ENCODE assay signal across 39 cellular contexts in genomic region chr5:170431571-170431970, GRCh38. TPM values are rescaled to one million over a fixed set of nuclear protein-coding genes. Genes with fewer than 3 reads are reported as not detected.
"Had no signal": no experiment of that assay in that cellular context is flagged by ENCODE, and none has a peak within 500 bp of the region (broad histone marks: within the 10 kb centered on the region; RNA-seq: fewer than 3 reads in every experiment).

No MANE protein-coding gene starts in this region.

- FAIRE-seq: astrocyte, TTC549 had no signal

- H3K36me3 Mint-ChIP-seq: activated CD8-positive, alpha-beta memory T cell treated with anti-CD3 and anti-CD28 coated beads, Interleukin-2, amount 10 ng/mL, durations not matched to agents 7 days and 5 days; activated naive CD4-positive, alpha-beta T cell treated with anti-CD3 and anti-CD28 coated beads, Interleukin-2, amount 50 U/mL, for 72 hours; activated naive CD8-positive, alpha-beta T cell treated with anti-CD3 and anti-CD28 coated beads for 36 hours; T-cell had no signal

- H3K36me3 ChIP-seq: adrenal gland, brain microvascular endothelial cell, breast epithelium, WERI-Rb-1 had no signal

- DNase-seq: activated CD4-positive, alpha-beta memory T cell treated with anti-CD3 and anti-CD28 coated beads, Interleukin-2, amount 10 ng/mL, durations not matched to agents 7 days and 5 days; activated CD4-positive, alpha-beta T cell treated with anti-CD3 and anti-CD28 coated beads for 1 hour; activated CD4-positive, alpha-beta T cell treated with anti-CD3 and anti-CD28 coated beads for 36 hours; activated CD4-positive, alpha-beta T cell treated with anti-CD3 and anti-CD28 coated beads for 48 hours; activated CD4-positive, alpha-beta T cell treated with anti-CD3 and anti-CD28 coated beads, Interleukin-2, amount 10 ng/mL, durations not matched to agents 7 days and 5 days; activated CD4-positive, alpha-beta T cell treated with anti-CD3 and anti-CD28 coated beads, Interleukin-2, amount 50 U/mL, for 48 hours; activated CD4-positive, CD25-positive, alpha-beta regulatory T cell; activated CD8-positive, alpha-beta memory T cell treated with anti-CD3 and anti-CD28 coated beads for 24 hours; activated CD8-positive, alpha-beta memory T cell treated with anti-CD3 and anti-CD28 coated beads, Interleukin-2, amount 10 ng/mL, durations not matched to agents 7 days and 5 days; activated CD8-positive, alpha-beta memory T cell treated with anti-CD3 and anti-CD28 coated beads, Interleukin-2, amount 50 U/mL, for 48 hours; activated CD8-positive, alpha-beta T cell treated with anti-CD3 and anti-CD28 coated beads, Interleukin-2, amount 10 ng/mL, durations not matched to agents 7 days and 5 days; activated effector memory CD4-positive, alpha-beta T cell treated with anti-CD3 and anti-CD28 coated beads, Interleukin-2, amount 50 U/mL, for 16 hours; activated gamma-delta T cell treated with Interleukin-2 at 50 U/mL for 16 hours; activated naive CD4-positive, alpha-beta T cell; activated naive CD4-positive, alpha-beta T cell treated with anti-CD3 and anti-CD28 coated beads for 36 hours; activated naive CD4-positive, alpha-beta T cell treated with anti-CD3 and anti-CD28 coated beads, Interleukin-2, amount 50 U/mL, for 16 hours; activated naive CD8-positive, alpha-beta T cell treated with anti-CD3 and anti-CD28 coated beads for 36 hours; activated T-cell treated with anti-CD3 and anti-CD28 coated beads, Interleukin-2, amount 50 U/mL, for 24 hours; activated T-cell treated with anti-CD3 and anti-CD28 coated beads, Interleukin-2, amount 50 U/mL, for 48 hours; adrenal gland; amniotic stem cell; aorta; body of pancreas; brain microvascular endothelial cell; caudate nucleus; cerebellar nuclear complex; T-cell; T-helper 2 cell; T-helper 9 cell; WERI-Rb-1 had no signal

- H3K9me3 Mint-ChIP-seq: activated CD4-positive, alpha-beta memory T cell treated with anti-CD3 and anti-CD28 coated beads, Interleukin-2, amount 10 ng/mL, durations not matched to agents 7 days and 5 days; activated CD4-positive, alpha-beta T cell treated with anti-CD3 and anti-CD28 coated beads, Interleukin-2, amount 10 ng/mL, durations not matched to agents 7 days and 5 days; activated naive CD4-positive, alpha-beta T cell treated with anti-CD3 and anti-CD28 coated beads, Interleukin-2, amount 50 U/mL, for 72 hours; activated naive CD8-positive, alpha-beta T cell treated with anti-CD3 and anti-CD28 coated beads for 36 hours; activated T-cell treated with anti-CD3 and anti-CD28 coated beads, Interleukin-2, amount 50 U/mL, for 24 hours; central memory CD8-positive, alpha-beta T cell; T-helper 2 cell treated with Interferon-gamma antibody and Interleukin-4, amounts not matched to agents 5 μg/mL and 100 μg/mL, for 36 hours had no signal

- H3K27ac ChIP-seq: adrenal gland, body of pancreas, brain microvascular endothelial cell, breast epithelium, WERI-Rb-1 had no signal

- H3K27ac Mint-ChIP-seq: activated CD4-positive, alpha-beta memory T cell treated with anti-CD3 and anti-CD28 coated beads, Interleukin-2, amount 10 ng/mL, durations not matched to agents 7 days and 5 days; activated CD4-positive, alpha-beta T cell treated with anti-CD3 and anti-CD28 coated beads for 36 hours; activated CD4-positive, alpha-beta T cell treated with anti-CD3 and anti-CD28 coated beads, Interleukin-2, amount 10 ng/mL, durations not matched to agents 7 days and 5 days; activated CD8-positive, alpha-beta memory T cell treated with anti-CD3 and anti-CD28 coated beads, Interleukin-2, amount 10 ng/mL, durations not matched to agents 7 days and 5 days; activated CD8-positive, alpha-beta T cell treated with anti-CD3 and anti-CD28 coated beads, Interleukin-2, amount 10 ng/mL, durations not matched to agents 7 days and 5 days; activated naive CD4-positive, alpha-beta T cell treated with anti-CD3 and anti-CD28 coated beads for 36 hours; activated naive CD4-positive, alpha-beta T cell treated with anti-CD3 and anti-CD28 coated beads, Interleukin-2, amount 50 U/mL, for 72 hours; activated naive CD8-positive, alpha-beta T cell treated with anti-CD3 and anti-CD28 coated beads for 36 hours; activated T-cell treated with anti-CD3 and anti-CD28 coated beads, Interleukin-2, amount 50 U/mL, for 24 hours; T-cell; T-helper 2 cell treated with Interferon-gamma antibody and Interleukin-4, amounts not matched to agents 5 μg/mL and 100 μg/mL, for 36 hours; WTC11 had no signal

- ATAC-seq: activated CD4-positive, alpha-beta T cell treated with anti-CD3 and anti-CD28 coated beads for 36 hours; activated CD4-positive, CD25-positive, alpha-beta regulatory T cell treated with anti-CD3 and anti-CD28 coated beads, Interleukin-2, amount 50 U/mL, for 24 hours; activated CD8-positive, alpha-beta memory T cell treated with anti-CD3 and anti-CD28 coated beads, Interleukin-2, amount 10 ng/mL, durations not matched to agents 7 days and 5 days; activated CD8-positive, alpha-beta T cell treated with anti-CD3 and anti-CD28 coated beads, Interleukin-2, amount 10 ng/mL, durations not matched to agents 7 days and 5 days; activated naive CD4-positive, alpha-beta T cell treated with anti-CD3 and anti-CD28 coated beads, Interleukin-2, amount 50 U/mL, for 72 hours; body of pancreas; T-cell; WTC11 had no signal

- H3K4me3 ChIP-seq: adrenal gland, body of pancreas, breast epithelium had no signal

- H3K4me1 Mint-ChIP-seq: activated CD4-positive, alpha-beta memory T cell treated with anti-CD3 and anti-CD28 coated beads, Interleukin-2, amount 10 ng/mL, durations not matched to agents 7 days and 5 days; activated CD4-positive, alpha-beta T cell treated with anti-CD3 and anti-CD28 coated beads for 36 hours; activated CD4-positive, alpha-beta T cell treated with anti-CD3 and anti-CD28 coated beads, Interleukin-2, amount 10 ng/mL, durations not matched to agents 7 days and 5 days; activated CD8-positive, alpha-beta memory T cell treated with anti-CD3 and anti-CD28 coated beads, Interleukin-2, amount 10 ng/mL, durations not matched to agents 7 days and 5 days; activated naive CD8-positive, alpha-beta T cell treated with anti-CD3 and anti-CD28 coated beads for 36 hours; central memory CD8-positive, alpha-beta T cell had no signal

- H3K9me3 ChIP-seq: adrenal gland, breast epithelium had no signal

- H3K27me3 Mint-ChIP-seq: activated CD4-positive, alpha-beta T cell treated with anti-CD3 and anti-CD28 coated beads for 36 hours; activated naive CD8-positive, alpha-beta T cell treated with anti-CD3 and anti-CD28 coated beads for 36 hours; activated T-cell treated with anti-CD3 and anti-CD28 coated beads, Interleukin-2, amount 50 U/mL, for 24 hours had no signal

- H3K4me3 Mint-ChIP-seq: activated CD4-positive, alpha-beta memory T cell treated with anti-CD3 and anti-CD28 coated beads, Interleukin-2, amount 10 ng/mL, durations not matched to agents 7 days and 5 days; activated CD4-positive, alpha-beta T cell treated with anti-CD3 and anti-CD28 coated beads for 36 hours; activated CD4-positive, alpha-beta T cell treated with anti-CD3 and anti-CD28 coated beads, Interleukin-2, amount 10 ng/mL, durations not matched to agents 7 days and 5 days; activated CD8-positive, alpha-beta memory T cell treated with anti-CD3 and anti-CD28 coated beads, Interleukin-2, amount 10 ng/mL, durations not matched to agents 7 days and 5 days; activated CD8-positive, alpha-beta T cell treated with anti-CD3 and anti-CD28 coated beads, Interleukin-2, amount 10 ng/mL, durations not matched to agents 7 days and 5 days; activated naive CD4-positive, alpha-beta T cell treated with anti-CD3 and anti-CD28 coated beads for 36 hours; activated naive CD8-positive, alpha-beta T cell treated with anti-CD3 and anti-CD28 coated beads for 36 hours; activated T-cell treated with anti-CD3 and anti-CD28 coated beads, Interleukin-2, amount 50 U/mL, for 24 hours; central memory CD8-positive, alpha-beta T cell; T-cell; T-helper 2 cell treated with Interferon-gamma antibody and Interleukin-4, amounts not matched to agents 5 μg/mL and 100 μg/mL, for 36 hours; WTC11 had no signal

- H3K4me1 ChIP-seq: adrenal gland, body of pancreas, breast epithelium had no signal

- H3K27me3 ChIP-seq: adrenal gland, body of pancreas, breast epithelium had no signal

RNA-seq across cellular contexts. Expression of gene KCNMB1, which starts 42.4 kb away (rescaled TPM):
- total RNA-seq: activated CD4-positive, alpha-beta memory T cell treated with anti-CD3 and anti-CD28 coated beads, Interleukin-2, amount 10 ng/mL, durations not matched to agents 7 days and 5 days; activated CD4-positive, alpha-beta T cell treated with anti-CD3 and anti-CD28 coated beads for 36 hours; activated CD4-positive, alpha-beta T cell treated with anti-CD3 and anti-CD28 coated beads, Interleukin-2, amount 10 ng/mL, durations not matched to agents 7 days and 5 days; activated CD8-positive, alpha-beta memory T cell treated with anti-CD3 and anti-CD28 coated beads, Interleukin-2, amount 10 ng/mL, durations not matched to agents 7 days and 5 days; activated CD8-positive, alpha-beta T cell treated with anti-CD3 and anti-CD28 coated beads, Interleukin-2, amount 10 ng/mL, durations not matched to agents 7 days and 5 days; activated naive CD4-positive, alpha-beta T cell treated with anti-CD3 and anti-CD28 coated beads, Interleukin-2, amount 50 U/mL, for 72 hours; activated naive CD8-positive, alpha-beta T cell treated with anti-CD3 and anti-CD28 coated beads for 36 hours; T-cell; T-helper 1 cell treated with Interleukin-12 subunit alpha and Interleukin-12 subunit beta and Interleukin-4 antibody, amounts not matched to agents 30 ng/mL and 1 ng/mL, for 36 hours had no signal
